In the genomic region with DNA sequence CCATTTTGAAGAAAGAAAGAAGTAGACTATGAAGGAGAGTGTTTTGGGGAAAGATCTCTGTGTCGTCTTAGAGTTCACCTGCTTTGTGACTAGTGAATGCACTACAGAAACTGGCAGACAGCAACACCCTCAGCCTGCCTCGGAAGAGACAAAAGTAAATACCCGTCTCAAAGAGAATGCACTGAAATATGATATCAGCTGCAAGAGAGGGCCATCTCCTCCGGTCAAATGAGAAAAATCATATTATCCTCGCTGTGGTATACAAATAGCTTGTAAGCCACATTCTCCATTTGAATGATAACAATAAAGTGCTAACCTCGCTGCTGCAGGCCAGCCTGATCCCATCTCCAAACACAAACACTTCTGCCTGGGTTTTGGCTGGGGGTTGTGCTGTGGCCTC, we compare ENCODE assay signal across 23 cellular contexts. TPM values are rescaled to one million over a fixed set of nuclear protein-coding genes. Genes with fewer than 3 reads are reported as not detected.
DNase-seq lines count a peak whose midpoint lies in the region; ATAC-seq, FAIRE-seq and TF ChIP-seq lines count a peak whose summit lies in the region.
"Had no signal": no experiment of that assay in that cellular context is flagged by ENCODE, and none has a peak within 500 bp of the region (broad histone marks: within the 10 kb centered on the region; RNA-seq: fewer than 3 reads in every experiment).

No MANE protein-coding gene starts in this region.

- peaks cover 63% of the 10 kb centered on the region for H3K4me1 Mint-ChIP-seq in neural progenitor cell
- H3K4me1 Mint-ChIP-seq: B cell, memory B cell had no signal

- peak overlapping the region; percentile 69 for H2AFZ ChIP-seq in neural progenitor cell (replicated peaks)

- H3K27me3 Mint-ChIP-seq in neural progenitor cell (ENCODE audit: insufficient read depth, low read depth): peaks cover 7% of the 10 kb centered on the region
- H3K27me3 Mint-ChIP-seq: B cell; memory B cell; naive thymus-derived CD8-positive, alpha-beta T cell had no signal

- TF ChIP-seq EP300 in transverse colon (IDR thresholded peaks at IDR 0.05; ENCODE audit: low read depth): no peak

- H3K36me3 ChIP-seq in HUES48 (ENCODE audit: control insufficient read depth, insufficient read depth, low read length) (no peaks in the 10 kb centered on the region), neural progenitor cell (no peaks in the 10 kb centered on the region), transverse colon (no peaks in the 10 kb centered on the region), small intestine (ENCODE audit: control insufficient read depth in 2 of 2, insufficient read depth in 2 of 2, low read length in 2 of 2) (no peaks in the 10 kb centered on the region)
- H3K36me3 ChIP-seq: cardiac muscle cell, thyroid gland had no signal

- TF ChIP-seq POLR2A in transverse colon (IDR thresholded peaks at IDR 0.05): no peak

- no peaks in the 10 kb centered on the region for H3K36me3 Mint-ChIP-seq in neural progenitor cell

- H4K20me1 ChIP-seq in neural progenitor cell (ENCODE audit: low read depth): no peaks in the 10 kb centered on the region

- peak overlapping the region; percentile 37; the same call in 1 of the 2 replicates for H3K4me3 ChIP-seq in HUES48 (ENCODE audit: low read depth, low read length)
- peak overlapping the region; percentile 36 for H3K4me3 ChIP-seq in neural progenitor cell
- no peak overlapping the region for H3K4me3 ChIP-seq in transverse colon
- no peak overlapping the region for H3K4me3 ChIP-seq in small intestine (ENCODE audit: low read depth in 1 of 2, low read length in 2 of 2)
- H3K4me3 ChIP-seq: cardiac muscle cell, thyroid gland had no signal

- TF ChIP-seq CTCF in neural progenitor cell (IDR thresholded peaks at IDR 0.05): no peak
- no peak for TF ChIP-seq CTCF in transverse colon (IDR thresholded peaks at IDR 0.05)

- H3F3A ChIP-seq in neural progenitor cell (ENCODE audit: low read depth): peaks cover 75% of the 10 kb centered on the region

- no peak for FAIRE-seq in small intestine (lab: Jason Lieb, UNC)
- FAIRE-seq: HTR-8/SVneo had no signal

- H3K27ac Mint-ChIP-seq in neural progenitor cell: no peak overlapping the region
- H3K27ac Mint-ChIP-seq: B cell; memory B cell; naive thymus-derived CD8-positive, alpha-beta T cell had no signal

- no peaks in the 10 kb centered on the region for H3K9me3 Mint-ChIP-seq in neural progenitor cell
- H3K9me3 Mint-ChIP-seq: memory B cell; naive thymus-derived CD8-positive, alpha-beta T cell had no signal

- H3K79me2 ChIP-seq in neural progenitor cell (ENCODE audit: low read depth): no peaks in the 10 kb centered on the region

- H3K4me3 Mint-ChIP-seq in neural progenitor cell: peak overlapping the region; percentile 50
- H3K4me3 Mint-ChIP-seq: B cell; memory B cell; naive thymus-derived CD8-positive, alpha-beta T cell had no signal

- in situ Hi-C loops in transverse colon (cut with MboI; ENCODE audit: low pct_ligation_motif_present in 1 of 4, low pct_unique_long_range_greater_than_20kb in 1 of 4, low sequenced_read_pairs in 3 of 4): no loop called here

- WGBS in transverse colon (ENCODE audit: low coverage in 1 of 2), 2 donors: 87% methylated on average over 3 to 6 of the region's 6 CpGs
- 86 to 93% (median 92%) methylated on average over 6 of the region's 6 CpGs for WGBS in small intestine, 3 donors

- H3K4me1 ChIP-seq in HUES48 (ENCODE audit: control insufficient read depth, insufficient read depth, low read length) (peaks cover 53% of the 10 kb centered on the region), neural progenitor cell (peaks cover 76% of the 10 kb centered on the region), transverse colon (no peaks in the 10 kb centered on the region), small intestine (ENCODE audit: control insufficient read depth in 2 of 2, insufficient read depth in 1 of 2, low read depth in 1 of 2, low read length in 1 of 2) (no peaks in the 10 kb centered on the region)
- H3K4me1 ChIP-seq: thyroid gland had no signal

- no peaks in the 10 kb centered on the region for H3K9me3 ChIP-seq in HUES48 (ENCODE audit: control insufficient read depth, insufficient read depth, low read length)
- H3K9me3 ChIP-seq in neural progenitor cell (ENCODE audit: low read depth): no peaks in the 10 kb centered on the region
- H3K9me3 ChIP-seq in transverse colon: no peaks in the 10 kb centered on the region
- H3K9me3 ChIP-seq in small intestine (ENCODE audit: control insufficient read depth, low read depth): no peaks in the 10 kb centered on the region
- H3K9me3 ChIP-seq: thyroid gland had no signal

- H3K27me3 ChIP-seq in HUES48 (ENCODE audit: control insufficient read depth, insufficient read depth, low read length) (peaks cover 18% of the 10 kb centered on the region), neural progenitor cell (peaks cover 22% of the 10 kb centered on the region), transverse colon (no peaks in the 10 kb centered on the region), small intestine (ENCODE audit: control insufficient read depth in 2 of 2, insufficient read depth in 2 of 2, low read length in 2 of 2) (no peaks in the 10 kb centered on the region)
- H3K27me3 ChIP-seq: cardiac muscle cell, thyroid gland had no signal

- H3K9ac ChIP-seq in HUES48 (ENCODE audit: low read depth, low read length): no peak overlapping the region
- H3K9ac ChIP-seq in neural progenitor cell: no peak overlapping the region

- DNase-seq in NCI-H2029 (lab: John Stamatoyannopoulos, UW) (peak; percentile 75), NCI-H748 treated with DMSO at 0.1 percent for 48 hours (lab: John Stamatoyannopoulos, UW) (peak; percentile 11), neural progenitor cell (ENCODE audit: low spot score) (peak; percentile 36), transverse colon (no peak), small intestine (no peak)
- DNase-seq: activated CD4-positive, alpha-beta T cell treated with anti-CD3 and anti-CD28 coated beads for 48 hours; Calu3; dermis blood vessel endothelial cell; GF-D8; hippocampal formation; naive thymus-derived CD8-positive, alpha-beta T cell; NCI-H1930; stimulated activated CD4-positive, alpha-beta T cell treated with anti-CD3 and anti-CD28 coated beads, Interleukin-1b, Interleukin-23, amount 100 ng/mL, for 48 hours; stimulated activated naive CD4-positive, alpha-beta T cell; SW 1271; thyroid gland had no signal

- ATAC-seq in HG02642 (IDR thresholded peaks at IDR 0.05; ENCODE audit: poor library complexity, unreplicated experiment): no peak
- ATAC-seq: naive thymus-derived CD8-positive, alpha-beta T cell had no signal

- H3K4me2 ChIP-seq in neural progenitor cell: peak overlapping the region; percentile 78

- peak overlapping the region; percentile 37 for H3K27ac ChIP-seq in HUES48 (ENCODE audit: low read depth, low read length)
- H3K27ac ChIP-seq in neural progenitor cell: no peak overlapping the region
- no peak overlapping the region for H3K27ac ChIP-seq in transverse colon
- no peak overlapping the region for H3K27ac ChIP-seq in small intestine (ENCODE audit: low read depth in 1 of 2, low read length in 1 of 2)
- H3K27ac ChIP-seq: cardiac muscle cell, RWPE1, thyroid gland had no signal

- intact Hi-C loops in transverse colon (cut with DNase I; ENCODE audit: low total_unique reads): no loop called here

RNA-seq across cellular contexts. Expression of a gene that starts 46.2 kb away (rescaled TPM):
- total RNA-seq in neural progenitor cell (ENCODE audit: low replicate concordance): 0.19 and 0.41 TPM in 2 replicates
- 10 to 100 TPM; 15.5 to 45.1 (median 27.4) TPM for total RNA-seq in transverse colon
- 1 to 10 TPM; 4.3 to 6.9 (median 5.3) TPM for polyA plus RNA-seq in small intestine

RNA-seq across cellular contexts. Expression of a gene that starts 57.6 kb away (rescaled TPM):
- total RNA-seq in neural progenitor cell (ENCODE audit: low replicate concordance) (5.2 and 5.7 TPM in 2 replicates), transverse colon (1 to 10 TPM in 2 of 4 donors, under 1 TPM in 2; 0.37 to 5.9 (median 1.0) TPM)
- polyA plus RNA-seq in small intestine: 10 to 100 TPM in 1 of 3 donors, 1 to 10 TPM in 1, under 1 TPM in 1; 0.89 to 11.3 (median 6.2) TPM

Comparison
In these comparisons a context has a peak if more than half of its experiments do, and no peak if none do; other contexts are left out.
1. H3K4me3 ChIP-seq: peak in HUES48 (single experiment) and neural progenitor cell (single experiment); none in transverse colon (0 of 4) and small intestine (0 of 2).
2. DNase-seq: peak in NCI-H2029 (single experiment), NCI-H748 treated with DMSO at 0.1 percent for 48 hours (single experiment) and neural progenitor cell (single experiment); none in transverse colon (single experiment) and small intestine (single experiment).
3. RNA of a gene that starts 46.2 kb away (total RNA-seq): 15.5 to 45.1 TPM in transverse colon; 0.19 to 0.41 TPM in neural progenitor cell; every median in the first group is over 10 times any median in the second.